ENCODE assay signal across 25 cellular contexts in genomic region chr1:41592451-41593125, GRCh38.
"Had no signal": no experiment of that assay in that cellular context is flagged by ENCODE, and none has a peak within 500 bp of the region (broad histone marks: within the 10 kb centered on the region; RNA-seq: fewer than 3 reads in every experiment).

No MANE protein-coding gene starts in this region.

- H3K9me3 Mint-ChIP-seq: dendritic cell treated with granulocyte-macrophage colony-stimulating factor and Interleukin-4, amounts not matched to agents 40 ng/mL and 50 ng/mL, for 4 days; nephron; neural progenitor cell; stimulated activated naive CD8-positive, alpha-beta T cell treated with anti-CD3 and anti-CD28 coated beads, Interleukin-15, Interleukin-2, amounts not matched to agents 100 ng/mL and 50 ng/mL, for 24 hours had no signal

- H3K27ac ChIP-seq: colonic mucosa, esophagus muscularis mucosa, foreskin keratinocyte, gastroesophageal sphincter, heart left ventricle, hepatocyte, left lung, neural progenitor cell, pancreas, right lobe of liver, thyroid gland, uterus had no signal

- H3K4me2 ChIP-seq: hepatocyte, neural progenitor cell had no signal

- H3K79me2 ChIP-seq: hepatocyte had no signal

- H3K27ac Mint-ChIP-seq: dendritic cell treated with granulocyte-macrophage colony-stimulating factor and Interleukin-4, amounts not matched to agents 40 ng/mL and 50 ng/mL, for 4 days; nephron; neural progenitor cell; stimulated activated naive B cell treated with anti-CD40 and anti-IgM and Interleukin-4, amounts not matched to agents 10 μg/mL and 1 μg/mL and 100 μg/mL, for 72 hours; stimulated activated naive CD8-positive, alpha-beta T cell treated with anti-CD3 and anti-CD28 coated beads, Interleukin-15, Interleukin-2, amounts not matched to agents 100 ng/mL and 50 ng/mL, for 24 hours had no signal

- H3K4me3 ChIP-seq: colonic mucosa, esophagus muscularis mucosa, gastroesophageal sphincter, heart left ventricle, hepatocyte, left lung, neural progenitor cell, pancreas, right lobe of liver, thyroid gland, uterus had no signal

- H3K36me3 ChIP-seq: colonic mucosa, esophagus muscularis mucosa, gastroesophageal sphincter, heart left ventricle, left lung, neural progenitor cell, pancreas, right lobe of liver, thyroid gland, uterus had no signal

- H3K4me1 Mint-ChIP-seq: nephron, neural progenitor cell had no signal

- H3K4me1 ChIP-seq: colonic mucosa, esophagus muscularis mucosa, foreskin keratinocyte, gastroesophageal sphincter, heart left ventricle, left lung, neural progenitor cell, pancreas, right lobe of liver, thyroid gland, uterus had no signal

- H3K36me3 Mint-ChIP-seq: neural progenitor cell had no signal

- ATAC-seq: foreskin keratinocyte; gastroesophageal sphincter; left cardiac atrium; left lung; naive thymus-derived CD4-positive, alpha-beta T cell; pancreas; right lobe of liver; stimulated activated naive B cell treated with anti-CD40 and anti-IgM and Interleukin-4, amounts not matched to agents 10 μg/mL and 1 μg/mL and 100 μg/mL, for 72 hours had no signal

- H3K9me3 ChIP-seq: colonic mucosa, esophagus muscularis mucosa, left lung, pancreas, right lobe of liver, thyroid gland, uterus had no signal

- H3K9ac ChIP-seq: neural progenitor cell had no signal

- DNase-seq: colonic mucosa; effector CD8-positive, alpha-beta T cell; foreskin keratinocyte; heart left ventricle; left cardiac atrium; mesenchymal stem cell; midbrain; pancreas; right lobe of liver; small intestine; stimulated activated CD4-positive, alpha-beta T cell treated with anti-CD3 and anti-CD28 coated beads, Interleukin-15, amount 100 ng/mL, for 24 hours; stimulated activated CD4-positive, alpha-beta T cell treated with anti-CD3 and anti-CD28 coated beads, Interleukin-2, amount 100 ng/mL, for 48 hours; stimulated activated naive B cell treated with anti-CD40 and anti-IgM and Interleukin-4, amounts not matched to agents 10 μg/mL and 1 μg/mL and 100 μg/mL, for 72 hours; thyroid gland; trophoblast cell; uterus had no signal

- H3K27me3 Mint-ChIP-seq: dendritic cell treated with granulocyte-macrophage colony-stimulating factor and Interleukin-4, amounts not matched to agents 40 ng/mL and 50 ng/mL, for 4 days; naive thymus-derived CD4-positive, alpha-beta T cell; stimulated activated naive B cell treated with anti-CD40 and anti-IgM and Interleukin-4, amounts not matched to agents 10 μg/mL and 1 μg/mL and 100 μg/mL, for 72 hours; stimulated activated naive CD8-positive, alpha-beta T cell treated with anti-CD3 and anti-CD28 coated beads, Interleukin-15, Interleukin-2, amounts not matched to agents 100 ng/mL and 50 ng/mL, for 24 hours had no signal

- H2AFZ ChIP-seq: hepatocyte, neural progenitor cell had no signal

- H3K27me3 ChIP-seq: colonic mucosa, esophagus muscularis mucosa, gastroesophageal sphincter, heart left ventricle, hepatocyte, left lung, neural progenitor cell, pancreas, right lobe of liver, thyroid gland, uterus had no signal

- H3K4me3 Mint-ChIP-seq: dendritic cell treated with granulocyte-macrophage colony-stimulating factor and Interleukin-4, amounts not matched to agents 40 ng/mL and 50 ng/mL, for 4 days; naive thymus-derived CD4-positive, alpha-beta T cell; nephron; neural progenitor cell; stimulated activated naive B cell treated with anti-CD40 and anti-IgM and Interleukin-4, amounts not matched to agents 10 μg/mL and 1 μg/mL and 100 μg/mL, for 72 hours; stimulated activated naive CD8-positive, alpha-beta T cell treated with anti-CD3 and anti-CD28 coated beads, Interleukin-15, Interleukin-2, amounts not matched to agents 100 ng/mL and 50 ng/mL, for 24 hours had no signal
